8 cellular contexts compared by ENCODE assay signal in the genomic region with DNA sequence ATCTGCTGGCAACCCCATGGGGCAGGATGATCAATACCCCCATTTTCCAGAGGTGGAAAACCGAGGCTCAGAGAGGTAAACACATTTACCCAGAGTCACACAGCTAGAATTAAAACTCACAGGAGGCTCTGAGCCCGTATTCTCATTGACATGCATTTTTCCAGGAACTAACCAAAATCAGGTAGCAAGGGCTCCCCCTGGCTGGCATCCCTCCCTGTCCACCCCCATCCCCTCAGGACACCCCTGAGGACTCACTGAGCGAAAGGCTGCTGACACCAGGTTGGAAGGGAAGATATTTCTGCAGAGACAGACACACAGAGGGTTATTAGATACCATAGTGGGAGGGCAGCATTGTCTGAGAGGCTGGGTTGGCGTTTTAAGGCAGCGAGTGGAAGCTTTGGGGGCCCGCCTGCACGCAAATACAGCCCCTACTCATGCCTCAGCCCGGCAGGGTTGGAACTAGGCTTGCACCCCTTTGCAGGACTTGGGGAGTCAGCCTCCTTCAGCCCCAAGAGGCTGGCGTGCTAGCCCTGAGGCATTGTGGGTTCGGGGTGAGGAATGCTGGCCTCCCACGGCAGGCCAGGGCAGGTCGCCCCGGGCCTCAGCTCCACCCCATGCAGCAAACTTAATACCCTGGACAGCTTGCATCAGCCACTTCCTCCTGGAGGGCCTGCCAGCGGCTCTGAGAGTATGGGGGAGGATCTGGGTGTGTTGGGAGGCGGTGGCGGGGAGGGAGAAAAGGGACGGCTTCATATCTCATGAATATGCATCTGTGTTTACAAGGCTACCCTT. TPM values are rescaled to one million over a fixed set of nuclear protein-coding genes. Genes with fewer than 3 reads are reported as not detected.
A peak's percentile ranks its signal among the peaks of the same experiment; 100 is the strongest.
DNase-seq lines count a peak whose midpoint lies in the region; ATAC-seq, FAIRE-seq and TF ChIP-seq lines count a peak whose summit lies in the region.

No MANE protein-coding gene starts in this region.

- H3K4me1 ChIP-seq in ACC112 (ENCODE audit: control insufficient read depth, insufficient read depth, low read length, unreplicated experiment) (peaks cover 26% of the 10 kb centered on the region), KMS-11 (ENCODE audit: low read depth, poor library complexity, severe bottlenecking) (peaks cover 32% of the 10 kb centered on the region), ascending aorta (peaks cover 0 to 3% of the 10 kb centered on the region in 2 donors)

- TF ChIP-seq CTCF in KMS-11 (conservative IDR thresholded peaks at IDR 0.05; ENCODE audit: low read depth, low read length) (peak; percentile 58), ascending aorta (IDR thresholded peaks at IDR 0.05) (no peak)

- H3K4me2 ChIP-seq in KMS-11, result peak overlapping the region; percentile 86

- H3K36me3 ChIP-seq in ACC112 (ENCODE audit: insufficient read depth, low read length) (peaks cover 6% of the 10 kb centered on the region; the same call in 1 of the 2 replicates), KMS-11 (ENCODE audit: insufficient read depth) (peaks cover 11% of the 10 kb centered on the region; the same call in 1 of the 2 replicates), ascending aorta (peaks cover 13 to 14% of the 10 kb centered on the region in 2 donors)

- peaks cover 38% of the 10 kb centered on the region for H4K20me1 ChIP-seq in KMS-11 (ENCODE audit: insufficient read depth)

- H3K9me3 ChIP-seq in ascending aorta (no peaks in the 10 kb centered on the region), iPS-18c (ENCODE audit: control insufficient read depth, insufficient read depth, low read length) (no peaks in the 10 kb centered on the region)

- peak overlapping the region; percentile 97 for H3K4me3 ChIP-seq in ACC112 (ENCODE audit: low read depth, low read length)
- H3K4me3 ChIP-seq in KMS-11 (IDR thresholded peaks at IDR 0.05; ENCODE audit: insufficient read depth, low read depth, low read length), result no peak overlapping the region
- H3K4me3 ChIP-seq in ascending aorta, result peak overlapping the region; percentile 31 to 78
- peak overlapping the region; percentile 86; the same call in 1 of the 2 replicates for H3K4me3 ChIP-seq in iPS-18c (ENCODE audit: insufficient read depth, low read depth, low read length)

- ATAC-seq in HG02938 (IDR thresholded peaks at IDR 0.05; ENCODE audit: unreplicated experiment), result no peak

- H2AFZ ChIP-seq in ACC112 (ENCODE audit: low read length, unreplicated experiment) (no peak overlapping the region), KMS-11 (ENCODE audit: low read depth) (no peak overlapping the region)

- DNase-seq in GM12892 (ENCODE audit: insufficient read length), result peak; percentile 82
- peak; percentile 29 for DNase-seq in SKM-1 (lab: John Stamatoyannopoulos, UW; ENCODE audit: unreplicated experiment)
- peak; percentile 23 to 81 for DNase-seq in ascending aorta (ENCODE audit: low spot score in 2 of 2)
- DNase-seq in stimulated activated CD4-positive, alpha-beta T cell treated with anti-CD3 and anti-CD28 coated beads, Interleukin-15, amount 100 ng/mL, for 24 hours, result peak; percentile 81

- intact Hi-C loops in ascending aorta (cut with DNase I), result no loop called here

- H3K27ac ChIP-seq in ACC112 (ENCODE audit: low read depth, low read length) (peak overlapping the region; percentile 92), KMS-11 (peak overlapping the region; percentile 98), ascending aorta (peak overlapping the region in 1 of 2 donors; percentile 11)

- FAIRE-seq in GM12892 (lab: Jason Lieb, UNC), result peak; percentile 70

- H3K9ac ChIP-seq in KMS-11, result peak overlapping the region; percentile 99

- H3K79me2 ChIP-seq in ACC112 (ENCODE audit: control insufficient read depth, insufficient read depth, low read length, unreplicated experiment) (peaks cover 58% of the 10 kb centered on the region), KMS-11 (ENCODE audit: insufficient read depth, low read depth) (peaks cover 81% of the 10 kb centered on the region)

- peak; percentile 31; the same call in 1 of the 2 replicates for TF ChIP-seq POLR2A in GM12892 (IDR thresholded peaks at IDR 0.05; ENCODE audit: low read depth, low read length)

- H3K27me3 ChIP-seq in ACC112 (ENCODE audit: insufficient read depth, low read length), result no peaks in the 10 kb centered on the region
- no peaks in the 10 kb centered on the region for H3K27me3 ChIP-seq in KMS-11 (ENCODE audit: insufficient read depth, low read depth)
- no peaks in the 10 kb centered on the region for H3K27me3 ChIP-seq in ascending aorta

RNA-seq across cellular contexts. Expression of a gene that starts 3.9 kb away (rescaled TPM):
- polyA plus RNA-seq in GM12892 (2012; ENCODE audit: missing spikeins), result 31.0 TPM
- total RNA-seq in ascending aorta, result 86.8 TPM

RNA-seq across cellular contexts. Expression of a gene that starts 38.2 kb away (rescaled TPM):
- polyA plus RNA-seq in GM12892 (2012; ENCODE audit: missing spikeins), result 26.8 TPM
- 151 TPM for total RNA-seq in ascending aorta

RNA-seq across cellular contexts. Expression of a gene that starts 38.6 kb away (rescaled TPM):
- 4.0 TPM for polyA plus RNA-seq in GM12892 (2012; ENCODE audit: missing spikeins)
- 11.8 TPM for total RNA-seq in ascending aorta

Comparison
In these comparisons a context has a peak if more than half of its experiments do, and no peak if none do; other contexts are left out.
1. DNase-seq: peak in every context shown above with its lines; median percentile 82 in GM12892; 81 in stimulated activated CD4-positive, alpha-beta T cell treated with anti-CD3 and anti-CD28 coated beads, Interleukin-15, amount 100 ng/mL, for 24 hours; 52 in ascending aorta; 29 in SKM-1.